In genomic region chr6:116714296-116714695, GRCh38 we compare ENCODE assay signal across 2 cellular contexts.
TF ChIP-seq lines count a peak whose summit lies in the region.

No MANE protein-coding gene starts in this region.

TF ChIP-seq in HepG2, 621 proteins besides CTCF, POLR2A, EP300 and RAD21:
- TF ChIP-seq ZNF232 (CRISPR knock-in tag; IDR thresholded peaks at IDR 0.05; ENCODE audit: borderline replicate concordance) (no peak), ZUFSP (CRISPR knock-in tag; IDR thresholded peaks at IDR 0.05; ENCODE audit: borderline replicate concordance) (no peak), TFAP4 (IDR thresholded peaks at IDR 0.05; ENCODE audit: borderline replicate concordance, low read depth) (no peak), FOXO4 (CRISPR knock-in tag; conservative IDR thresholded peaks at IDR 0.05) (no peak), TFE3 (CRISPR knock-in tag; IDR thresholded peaks at IDR 0.05) (no peak), NFAT5 (CRISPR knock-in tag; IDR thresholded peaks at IDR 0.05) (no peak), HOXA5 (CRISPR knock-in tag; IDR thresholded peaks at IDR 0.05) (no peak), DDIT3 (CRISPR knock-in tag; IDR thresholded peaks at IDR 0.05) (no peak), NFE2L1 (CRISPR knock-in tag; IDR thresholded peaks at IDR 0.05; ENCODE audit: borderline replicate concordance) (no peak)

TF ChIP-seq in WTC11, 78 proteins besides CTCF, POLR2A, EP300 and RAD21:
- TF ChIP-seq ERG (CRISPR knock-in tag; IDR thresholded peaks at IDR 0.05), result no peak
- TF ChIP-seq TEAD4 (CRISPR knock-in tag; IDR thresholded peaks at IDR 0.05), result no peak
- TF ChIP-seq ZNF138 (CRISPR knock-in tag; conservative IDR thresholded peaks at IDR 0.05), result no peak
- no peak for TF ChIP-seq ZNF232 (CRISPR knock-in tag; IDR thresholded peaks at IDR 0.05)
- no peak for TF ChIP-seq AFF4 (CRISPR knock-in tag; IDR thresholded peaks at IDR 0.05; ENCODE audit: borderline replicate concordance)
- no peak for TF ChIP-seq ZMAT4 (CRISPR knock-in tag; IDR thresholded peaks at IDR 0.05)
- TF ChIP-seq JAZF1 (CRISPR knock-in tag; IDR thresholded peaks at IDR 0.05), result no peak
- no peak for TF ChIP-seq ATF3 (CRISPR knock-in tag; conservative IDR thresholded peaks at IDR 0.05)
- no peak for TF ChIP-seq CBFB (CRISPR knock-in tag; IDR thresholded peaks at IDR 0.05; ENCODE audit: low read depth)
- TF ChIP-seq ATF1 (CRISPR knock-in tag; IDR thresholded peaks at IDR 0.05), result no peak
- no peak for TF ChIP-seq KAT7 (CRISPR knock-in tag; IDR thresholded peaks at IDR 0.05; ENCODE audit: borderline replicate concordance)
- TF ChIP-seq ZNF317 (CRISPR knock-in tag; IDR thresholded peaks at IDR 0.05; ENCODE audit: borderline replicate concordance, low read depth), result no peak
- no peak for TF ChIP-seq JUN (CRISPR knock-in tag; IDR thresholded peaks at IDR 0.05)
- TF ChIP-seq HMGXB4 (CRISPR knock-in tag; IDR thresholded peaks at IDR 0.05), result no peak
- no peak for TF ChIP-seq GRHL2 (CRISPR knock-in tag; IDR thresholded peaks at IDR 0.05; ENCODE audit: insufficient replicate concordance, severe bottlenecking)
- TF ChIP-seq ZBTB43 (CRISPR knock-in tag; IDR thresholded peaks at IDR 0.05), result no peak
- TF ChIP-seq USF2 (CRISPR knock-in tag; IDR thresholded peaks at IDR 0.05), result no peak
- no peak for TF ChIP-seq ETV6 (CRISPR knock-in tag; IDR thresholded peaks at IDR 0.05)
- TF ChIP-seq NR3C1 (CRISPR knock-in tag; conservative IDR thresholded peaks at IDR 0.05; ENCODE audit: low read depth), result no peak
